In genomic region chr4:152014280-152014679, GRCh38 we compare ENCODE assay signal across 9 cellular contexts.
A peak's percentile ranks its signal among the peaks of the same experiment; 100 is the strongest.
DNase-seq lines count a peak whose midpoint lies in the region; ATAC-seq and TF ChIP-seq lines count a peak whose summit lies in the region.
"Had no signal": no experiment of that assay in that cellular context is flagged by ENCODE, and none has a peak within 500 bp of the region (broad histone marks: within the 10 kb centered on the region; RNA-seq: fewer than 3 reads in every experiment).

No MANE protein-coding gene starts in this region.

- H3K27me3 Mint-ChIP-seq in CD4-positive, alpha-beta T cell, result no peaks in the 10 kb centered on the region

- no peak for TF ChIP-seq POLR2A in thyroid gland (IDR thresholded peaks at IDR 0.05)

- H2BK15ac ChIP-seq in mesendoderm (replicated peaks; ENCODE audit: low read depth), result no peak overlapping the region

- no peak overlapping the region for H2AK5ac ChIP-seq in mesendoderm (ENCODE audit: low read length)

- H2BK5ac ChIP-seq in mesendoderm (ENCODE audit: low read length), result no peak overlapping the region

- H3K4me1 Mint-ChIP-seq in CD4-positive, alpha-beta T cell (ENCODE audit: low read depth), result peaks cover 64% of the 10 kb centered on the region

- H3K4ac ChIP-seq in mesendoderm (ENCODE audit: low read depth, low read length), result no peak overlapping the region

- intact Hi-C loops in CD4-positive, alpha-beta T cell (cut with DNase I, micrococcal nuclease), result loop anchor here in 1 of 2 experiments (5.0 kb wide), 2 partner anchors 88 to 238 kb away; no protein-coding TSS in a partner anchor
- intact Hi-C loops in thyroid gland (cut with DNase I), result no loop called here

- POLR2A ChIA-PET in CD4-positive, alpha-beta T cell (lab: Charles Lee), result interaction anchor here (1.4 kb wide), 1 partner anchor 21 kb away, joined by 3 read pairs; no protein-coding TSS in a partner anchor

- no peak for TF ChIP-seq CTCF in CD4-positive, alpha-beta T cell (IDR thresholded peaks at IDR 0.05)
- no peak for TF ChIP-seq CTCF in thyroid gland (IDR thresholded peaks at IDR 0.05)

- H3K36me3 ChIP-seq in mesendoderm (ENCODE audit: control insufficient read depth, insufficient read depth, low read length) (no peaks in the 10 kb centered on the region), thyroid gland (no peaks in the 10 kb centered on the region)
- H3K36me3 ChIP-seq: thoracic aorta had no signal

- H4K8ac ChIP-seq in mesendoderm (ENCODE audit: low read depth, low read length), result no peak overlapping the region

- no peak overlapping the region for H3K18ac ChIP-seq in mesendoderm (ENCODE audit: low read length)

- H3K27ac Mint-ChIP-seq in CD4-positive, alpha-beta T cell, result peak overlapping the region; percentile 74

- ATAC-seq in CD4-positive, alpha-beta T cell (ENCODE audit: poor library complexity), result peak; percentile 26
- ATAC-seq in GM21381 (IDR thresholded peaks at IDR 0.05; ENCODE audit: unreplicated experiment) (peak; percentile 91), HG03575 (IDR thresholded peaks at IDR 0.05; ENCODE audit: extremely low read depth, insufficient number of reproducible peaks, low FRiP score, unreplicated experiment) (peak; percentile 75)

- no peaks in the 10 kb centered on the region for H3K79me1 ChIP-seq in mesendoderm (ENCODE audit: low read length)

- H3K4me2 ChIP-seq in mesendoderm (ENCODE audit: low read length), result no peak overlapping the region

- H3K36me3 Mint-ChIP-seq in CD4-positive, alpha-beta T cell (ENCODE audit: low read depth), result no peaks in the 10 kb centered on the region

- WGBS in mesendoderm (ENCODE audit: extremely low coverage, insufficient coverage, low lambda C conversion rate), result no CpG with 5 or more reads among the region's 3 CpGs
- 55 to 73% methylated on average over 3 of the region's 3 CpGs for WGBS in thyroid gland, 2 donors

- no peak overlapping the region for H3K23ac ChIP-seq in mesendoderm (ENCODE audit: low read length)

- H3K27me3 ChIP-seq in CD4-positive, alpha-beta T cell (ENCODE audit: control insufficient read depth, insufficient read depth, low read length), result no peaks in the 10 kb centered on the region
- H3K27me3 ChIP-seq in mesendoderm (ENCODE audit: insufficient read depth, low read length, poor library complexity) (no peaks in the 10 kb centered on the region), thyroid gland (no peaks in the 10 kb centered on the region)

- H3K79me2 ChIP-seq in mesendoderm (ENCODE audit: control insufficient read depth, insufficient read depth, low read length), result no peaks in the 10 kb centered on the region

- CTCF ChIA-PET in CD4-positive, alpha-beta T cell (lab: Charles Lee), result no interaction called here

- H3K9me3 Mint-ChIP-seq in CD4-positive, alpha-beta T cell, result peaks cover 4% of the 10 kb centered on the region

- no peak overlapping the region for H3K4me3 Mint-ChIP-seq in CD4-positive, alpha-beta T cell

- no peaks in the 10 kb centered on the region for H3K9me3 ChIP-seq in CD4-positive, alpha-beta T cell (ENCODE audit: control insufficient read depth, low read length)
- H3K9me3 ChIP-seq in thyroid gland, result no peaks in the 10 kb centered on the region
- H3K9me3 ChIP-seq: thoracic aorta had no signal

- no peak overlapping the region for H2BK120ac ChIP-seq in mesendoderm (ENCODE audit: low read depth, low read length)

- no peak overlapping the region for H4K5ac ChIP-seq in mesendoderm (ENCODE audit: low read length)

- H3K4me3 ChIP-seq in mesendoderm (ENCODE audit: low read length) (no peak overlapping the region), thyroid gland (replicated peaks in 1 of 3) (no peak overlapping the region)
- H3K4me3 ChIP-seq: thoracic aorta had no signal

- no peak overlapping the region for H3K9ac ChIP-seq in mesendoderm (ENCODE audit: low read length)

- H3K56ac ChIP-seq in mesendoderm (ENCODE audit: low read length), result no peak overlapping the region

- H3K27ac ChIP-seq in CD4-positive, alpha-beta T cell (ENCODE audit: low read depth, low read length), result no peak overlapping the region
- H3K27ac ChIP-seq in mesendoderm (ENCODE audit: low read depth, low read length) (no peak overlapping the region), thyroid gland (no peak overlapping the region)
- H3K27ac ChIP-seq: thoracic aorta had no signal

- DNase-seq in CD4-positive, alpha-beta T cell, result peak in 7 of 10 experiments; percentile 13 to 52 (median 28)
- peak; percentile 19 for DNase-seq in activated gamma-delta T cell treated with anti-CD3 and anti-CD28 coated beads, Interleukin-2, amount 50 U/mL, for 16 hours (ENCODE audit: low read depth)
- no peak for DNase-seq in DMS114 treated with DMSO at 0.1 percent for 48 hours (lab: John Stamatoyannopoulos, UW; ENCODE audit: unreplicated experiment)
- DNase-seq in mesendoderm, result no peak
- no peak for DNase-seq in thyroid gland
- DNase-seq in hypothalamus (lab: John Stamatoyannopoulos, UW), result no peak

- H3K4me1 ChIP-seq in mesendoderm (ENCODE audit: control insufficient read depth, low read depth, low read length) (no peaks in the 10 kb centered on the region), thyroid gland (no peaks in the 10 kb centered on the region)

Comparison
In these comparisons a context has a peak if more than half of its experiments do, and no peak if none do; other contexts are left out.
1. ATAC-seq: peak in every context shown above with its lines; median percentile 91 in GM21381; 75 in HG03575; 26 in CD4-positive, alpha-beta T cell.
2. DNase-seq: peak in CD4-positive, alpha-beta T cell (7 of 10) and activated gamma-delta T cell treated with anti-CD3 and anti-CD28 coated beads, Interleukin-2, amount 50 U/mL, for 16 hours (single experiment); none in DMS114 treated with DMSO at 0.1 percent for 48 hours (single experiment), mesendoderm (single experiment), thyroid gland (0 of 2) and hypothalamus (0 of 51).